In genomic region chr4:183797445-183798248, GRCh38 we compare ENCODE assay signal across 1 cellular context.
TF ChIP-seq lines count a peak whose summit lies in the region.

No MANE protein-coding gene starts in this region.

TF ChIP-seq in H1, 55 proteins besides CTCF, POLR2A, EP300 and RAD21 (continued from another document):
- TF ChIP-seq CHD7 (IDR thresholded peaks at IDR 0.05; ENCODE audit: insufficient replicate concordance, low read length): no peak
- no peak for TF ChIP-seq TEAD4 (IDR thresholded peaks at IDR 0.05; ENCODE audit: low read depth, low read length)
- TF ChIP-seq JUN (IDR thresholded peaks at IDR 0.05; ENCODE audit: low read depth, low read length): no peak
- TF ChIP-seq FOSL1 (IDR thresholded peaks at IDR 0.05; ENCODE audit: insufficient read depth, low read depth, low read length): no peak
- no peak for TF ChIP-seq JUND (IDR thresholded peaks at IDR 0.05; ENCODE audit: low read length)
- TF ChIP-seq MAX (IDR thresholded peaks at IDR 0.05): no peak; the same call in 1 of the 2 replicates
- no peak for TF ChIP-seq BACH1 (IDR thresholded peaks at IDR 0.05; ENCODE audit: low read length)
- no peak for TF ChIP-seq CBX5 (IDR thresholded peaks at IDR 0.05; ENCODE audit: low read depth, low read length)
- TF ChIP-seq HDAC6 (IDR thresholded peaks at IDR 0.05; ENCODE audit: low read depth, low read length): no peak
- peak; percentile 83 for TF ChIP-seq SUZ12 (IDR thresholded peaks at IDR 0.05; ENCODE audit: low read length)
- no peak for TF ChIP-seq ZNF274 (IDR thresholded peaks at IDR 0.05; ENCODE audit: borderline replicate concordance, extremely low read depth, low read length)
- TF ChIP-seq KDM5A (IDR thresholded peaks at IDR 0.05; ENCODE audit: low read length): no peak
- TF ChIP-seq NANOG (IDR thresholded peaks at IDR 0.05; ENCODE audit: insufficient read depth, low read depth, low read length, poor library complexity, severe bottlenecking): no peak
- no peak for TF ChIP-seq BRCA1 (IDR thresholded peaks at IDR 0.05; ENCODE audit: low read depth, low read length)
- no peak for TF ChIP-seq ATF2 (IDR thresholded peaks at IDR 0.05; ENCODE audit: low read length)
- no peak for TF ChIP-seq NRF1 (IDR thresholded peaks at IDR 0.05; ENCODE audit: low read depth, low read length)
- TF ChIP-seq EZH2 (IDR thresholded peaks at IDR 0.05; ENCODE audit: low read depth, low read length, severe bottlenecking): peak; percentile 68
- TF ChIP-seq TAF1 (IDR thresholded peaks at IDR 0.05; ENCODE audit: low read depth, low read length): no peak
- TF ChIP-seq RFX5 (IDR thresholded peaks at IDR 0.05; ENCODE audit: borderline replicate concordance, low read depth, low read length): no peak
- TF ChIP-seq KDM4A (IDR thresholded peaks at IDR 0.05; ENCODE audit: low read depth, low read length, severe bottlenecking): peak; percentile 99
- TF ChIP-seq EGR1 (IDR thresholded peaks at IDR 0.05; ENCODE audit: borderline replicate concordance, low read depth, low read length): no peak
- no peak for TF ChIP-seq MAFK (IDR thresholded peaks at IDR 0.05; ENCODE audit: low read depth, low read length)
- TF ChIP-seq KDM1A (IDR thresholded peaks at IDR 0.05; ENCODE audit: borderline replicate concordance, low read length): no peak
- no peak for TF ChIP-seq YY1 (IDR thresholded peaks at IDR 0.05; ENCODE audit: low read depth, low read length)
- TF ChIP-seq ATF3 (IDR thresholded peaks at IDR 0.05; ENCODE audit: insufficient read depth, low read depth, low read length): no peak
- no peak for TF ChIP-seq GABPA (IDR thresholded peaks at IDR 0.05; ENCODE audit: borderline replicate concordance, insufficient read depth, low read length)
- no peak for TF ChIP-seq CHD2 (IDR thresholded peaks at IDR 0.05; ENCODE audit: low read length)
- peak; percentile 15; the same call in 1 of the 2 replicates for TF ChIP-seq E2F6 (IDR thresholded peaks at IDR 0.05)
- no peak for TF ChIP-seq CTBP2 (IDR thresholded peaks at IDR 0.05; ENCODE audit: borderline replicate concordance, insufficient read depth, insufficient read length, low read length)
- TF ChIP-seq SP1 (IDR thresholded peaks at IDR 0.05; ENCODE audit: low read depth, low read length): no peak
- no peak for TF ChIP-seq SAP30 (IDR thresholded peaks at IDR 0.05; ENCODE audit: insufficient read depth, insufficient replicate concordance, low read length)
- TF ChIP-seq SP2 (IDR thresholded peaks at IDR 0.05; ENCODE audit: low read length): no peak
- TF ChIP-seq RNF2 (IDR thresholded peaks at IDR 0.05; ENCODE audit: borderline replicate concordance, low read depth, low read length, missing control alignments, poor library complexity, severe bottlenecking): peak; percentile 24
- TF ChIP-seq POLR2AphosphoS5 (IDR thresholded peaks at IDR 0.05; ENCODE audit: low read depth, low read length): no peak
- no peak for TF ChIP-seq CHD1 (IDR thresholded peaks at IDR 0.05; ENCODE audit: low read depth, low read length)
- no peak for TF ChIP-seq TAF7 (optimal IDR thresholded peaks at IDR 0.05; ENCODE audit: borderline replicate concordance, low read depth, low read length)
- TF ChIP-seq SP4 (IDR thresholded peaks at IDR 0.05; ENCODE audit: low read length): no peak
- 0 out of 4 replicates have a peak, but pooled peaks of 1 of the 2 experiments have one; percentile 28 for TF ChIP-seq HDAC2 (IDR thresholded peaks at IDR 0.05; ENCODE audit: borderline replicate concordance in 1 of 2, low read depth in 2 of 2, low read length in 2 of 2)
- 0 out of 2 replicates have a peak, but pooled peaks have one; percentile 65 for TF ChIP-seq RBBP5 (IDR thresholded peaks at IDR 0.05; ENCODE audit: borderline replicate concordance, low read depth, low read length)
- TF ChIP-seq PHF8 (conservative IDR thresholded peaks at IDR 0.05; ENCODE audit: low read depth, low read length): peak; percentile 38; the same call in 1 of the 2 replicates
- TF ChIP-seq SIN3A (conservative IDR thresholded peaks at IDR 0.05 in 1 of 2, IDR thresholded peaks at IDR 0.05 in 1 of 2; ENCODE audit: low read depth in 1 of 2, low read length in 2 of 2): 0 out of 4 replicates have a peak, but pooled peaks of 1 of the 2 experiments have one; percentile 43
- no peak for TF ChIP-seq SIX5 (IDR thresholded peaks at IDR 0.05; ENCODE audit: low read depth, low read length)
- TF ChIP-seq SIRT6 (IDR thresholded peaks at IDR 0.05; ENCODE audit: low read length): no peak
- no peak for TF ChIP-seq TCF12 (IDR thresholded peaks at IDR 0.05; ENCODE audit: low read depth, low read length)
